8 cellular contexts compared by ENCODE assay signal in the genomic region with DNA sequence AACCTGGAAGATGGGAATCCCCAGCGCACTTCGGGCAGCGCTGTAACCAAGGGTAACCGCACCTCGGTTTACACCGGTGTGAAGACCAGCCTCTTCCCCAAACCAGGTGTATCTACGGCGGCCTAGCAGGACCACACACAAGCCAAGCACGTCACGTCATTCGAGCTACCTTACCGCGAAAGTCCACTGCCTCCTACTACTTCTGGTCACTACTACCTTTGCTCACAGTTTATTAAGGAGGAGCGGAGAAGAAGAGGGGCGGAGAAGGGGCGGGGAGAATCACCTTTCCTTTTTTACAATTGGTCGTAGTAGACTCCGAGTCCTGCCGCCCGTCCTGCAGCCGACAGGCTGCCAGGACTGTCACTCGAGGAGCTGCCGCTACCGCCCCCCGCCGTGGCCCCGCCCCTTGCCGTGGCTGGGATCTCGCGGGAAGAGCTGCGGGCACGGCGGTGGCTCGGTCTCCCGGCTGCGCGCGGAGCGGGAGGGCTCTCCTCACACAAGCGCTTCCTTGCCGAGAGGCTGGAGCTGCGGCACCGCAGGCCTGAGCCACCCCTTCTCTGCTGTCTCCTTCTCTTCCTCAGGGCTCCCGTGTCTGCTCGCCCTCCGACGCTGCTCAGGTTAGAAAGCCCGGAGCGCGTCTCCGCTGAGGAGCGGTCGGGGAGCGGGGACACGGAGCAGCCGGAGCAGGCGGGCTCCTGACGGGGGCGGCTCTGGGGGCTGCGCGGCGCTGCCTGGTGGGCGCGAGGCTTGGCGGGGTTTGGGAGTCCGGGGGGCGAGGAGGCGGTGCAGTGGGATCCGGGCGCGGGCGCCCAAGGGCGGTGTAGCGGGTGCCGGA. TPM values are rescaled to one million over a fixed set of nuclear protein-coding genes. Genes with fewer than 3 reads are reported as not detected.
DNase-seq lines count a peak whose midpoint lies in the region; ATAC-seq and FAIRE-seq lines count a peak whose summit lies in the region.

A gene (plus strand): TSS at position 495 of the 835 bp plus-strand sequence. CDS start 95,172 bp downstream, outside the sequence.

- peak; percentile 89 for ATAC-seq in GM21367 (IDR thresholded peaks at IDR 0.05; ENCODE audit: unreplicated experiment)
- ATAC-seq in activated CD8-positive, alpha-beta memory T cell treated with anti-CD3 and anti-CD28 coated beads, Interleukin-2, amount 10 ng/mL, durations not matched to agents 7 days and 5 days: peak; percentile 97
- peak; percentile 89 for ATAC-seq in memory B cell (ENCODE audit: low read depth)

- no peaks in the 10 kb centered on the region for H3K9me3 ChIP-seq in endocrine pancreas (ENCODE audit: control insufficient read depth, low read length)

- no peaks in the 10 kb centered on the region for H3K27me3 ChIP-seq in endocrine pancreas (ENCODE audit: control insufficient read depth, insufficient read depth, low read length)

- no peaks in the 10 kb centered on the region for H3K9me3 Mint-ChIP-seq in activated CD8-positive, alpha-beta memory T cell treated with anti-CD3 and anti-CD28 coated beads, Interleukin-2, amount 10 ng/mL, durations not matched to agents 7 days and 5 days (ENCODE audit: low read depth)
- no peaks in the 10 kb centered on the region for H3K9me3 Mint-ChIP-seq in memory B cell

- FAIRE-seq in HTR-8/SVneo (lab: Jason Lieb, UNC): peak; percentile 98

- H3K4me1 ChIP-seq in endocrine pancreas (ENCODE audit: control insufficient read depth, insufficient read depth, low read length): peaks cover 7% of the 10 kb centered on the region

- H3K27me3 Mint-ChIP-seq in activated CD8-positive, alpha-beta memory T cell treated with anti-CD3 and anti-CD28 coated beads, Interleukin-2, amount 10 ng/mL, durations not matched to agents 7 days and 5 days: peaks cover 30% of the 10 kb centered on the region
- no peaks in the 10 kb centered on the region for H3K27me3 Mint-ChIP-seq in memory B cell

- peak within 1 kb of the TSS; percentile 77 for H3K4me3 Mint-ChIP-seq in activated CD8-positive, alpha-beta memory T cell treated with anti-CD3 and anti-CD28 coated beads, Interleukin-2, amount 10 ng/mL, durations not matched to agents 7 days and 5 days
- H3K4me3 Mint-ChIP-seq in memory B cell: peak within 1 kb of the TSS; percentile 92

- DNase-seq in COLO829 (ENCODE audit: low spot score): peak; percentile 93
- DNase-seq in HTR-8/SVneo (ENCODE audit: insufficient read length, low spot score): peak; percentile 99
- peak; percentile 96 for DNase-seq in NOMO-1 treated with DMSO at 0.1 percent for 48 hours (lab: John Stamatoyannopoulos, UW; ENCODE audit: unreplicated experiment)
- peak; percentile 93 for DNase-seq in activated CD8-positive, alpha-beta memory T cell treated with anti-CD3 and anti-CD28 coated beads, Interleukin-2, amount 10 ng/mL, durations not matched to agents 7 days and 5 days
- DNase-seq in memory B cell (ENCODE audit: low spot score in 2 of 2): peak; percentile 90 to 91
- peak; percentile 85 for DNase-seq in stimulated activated CD8-positive, alpha-beta memory T cell treated with anti-CD3 and anti-CD28 coated beads, Interleukin-12 subunit alpha, Interleukin-12 subunit beta, amount 100 ng/mL, for 1 hour (ENCODE audit: low read depth)

- no peaks in the 10 kb centered on the region for H3K36me3 Mint-ChIP-seq in activated CD8-positive, alpha-beta memory T cell treated with anti-CD3 and anti-CD28 coated beads, Interleukin-2, amount 10 ng/mL, durations not matched to agents 7 days and 5 days
- no peaks in the 10 kb centered on the region for H3K36me3 Mint-ChIP-seq in memory B cell

- H3K27ac Mint-ChIP-seq in activated CD8-positive, alpha-beta memory T cell treated with anti-CD3 and anti-CD28 coated beads, Interleukin-2, amount 10 ng/mL, durations not matched to agents 7 days and 5 days: peak within 1 kb of the TSS; percentile 54
- peak within 1 kb of the TSS; percentile 94 for H3K27ac Mint-ChIP-seq in memory B cell

- H3K9ac ChIP-seq in endocrine pancreas (ENCODE audit: control insufficient read depth, insufficient read depth, low read length): peak within 1 kb of the TSS; percentile 96

- CTCF ChIA-PET in activated CD8-positive, alpha-beta memory T cell treated with anti-CD3 and anti-CD28 coated beads, Interleukin-2, amount 10 ng/mL, durations not matched to agents 7 days and 5 days (lab: Charles Lee): interaction anchor here (1.1 to 2.3 kb wide), 6 partner anchors 15 to 302 kb away, joined by 3 to 8 read pairs (median 4); no protein-coding TSS in a partner anchor

- H3K4me3 ChIP-seq in endocrine pancreas (ENCODE audit: control insufficient read depth, insufficient read depth, low read length): peak within 1 kb of the TSS; percentile 74

- H3K4me1 Mint-ChIP-seq in activated CD8-positive, alpha-beta memory T cell treated with anti-CD3 and anti-CD28 coated beads, Interleukin-2, amount 10 ng/mL, durations not matched to agents 7 days and 5 days: peaks cover 11% of the 10 kb centered on the region
- peaks cover 13% of the 10 kb centered on the region for H3K4me1 Mint-ChIP-seq in memory B cell

- no peaks in the 10 kb centered on the region for H3K36me3 ChIP-seq in endocrine pancreas (ENCODE audit: control insufficient read depth, insufficient read depth, low read length)

RNA-seq across cellular contexts. Expression of the gene that starts here (rescaled TPM):
- 1 to 10 TPM; 3.8 TPM for total RNA-seq in activated CD8-positive, alpha-beta memory T cell treated with anti-CD3 and anti-CD28 coated beads, Interleukin-2, amount 10 ng/mL, durations not matched to agents 7 days and 5 days

Comparison
In these comparisons a context has a peak if more than half of its experiments do, and no peak if none do; other contexts are left out.
1. Peak in every context shown above with its lines: DNase-seq, ATAC-seq and H3K4me3 ChIP-seq.